ENCODE assay signal across 12 cellular contexts in genomic region chr5:150152636-150153462, GRCh38. TPM values are rescaled to one million over a fixed set of nuclear protein-coding genes. Genes with fewer than 3 reads are reported as not detected.
DNase-seq lines count a peak whose midpoint lies in the region; ATAC-seq and TF ChIP-seq lines count a peak whose summit lies in the region.
"Had no signal": no experiment of that assay in that cellular context is flagged by ENCODE, and none has a peak within 500 bp of the region (broad histone marks: within the 10 kb centered on the region; RNA-seq: fewer than 3 reads in every experiment).

No MANE protein-coding gene starts in this region.

- WGBS in heart left ventricle, 4 donors, result 52 to 72% (median 57%) methylated on average over 9 to 12 of the region's 12 CpGs
- WGBS in esophagus muscularis mucosa, result 34% methylated on average over 7 of the region's 12 CpGs

- no peaks in the 10 kb centered on the region for H3K9me2 ChIP-seq in MM.1S (replicated peaks; ENCODE audit: insufficient read depth, low read length)

- H3K4me3 ChIP-seq in heart left ventricle (peak overlapping the region; percentile 12 to 81 (median 60)), esophagus muscularis mucosa (peak overlapping the region; percentile 60 to 67 (median 62)), neural progenitor cell (no peak overlapping the region), upper lobe of right lung (peak overlapping the region; percentile 56), MM.1S (ENCODE audit: low read length) (no peak overlapping the region)

- H4K20me1 ChIP-seq in neural progenitor cell (ENCODE audit: low read depth) (no peaks in the 10 kb centered on the region), MM.1S (ENCODE audit: insufficient read depth, low read length) (no peaks in the 10 kb centered on the region)

- no peak for TF ChIP-seq EP300 in esophagus muscularis mucosa (IDR thresholded peaks at IDR 0.05)

- DNase-seq in heart left ventricle (no peak), left ventricle myocardium superior (no peak), esophagus muscularis mucosa (ENCODE audit: extremely low spot score) (no peak), neural progenitor cell (ENCODE audit: low spot score) (no peak), upper lobe of right lung (no peak), NCI-H2107 (lab: John Stamatoyannopoulos, UW) (no peak), NCI-H2029 treated with DMSO at 0.1 percent for 48 hours (lab: John Stamatoyannopoulos, UW) (no peak), MM.1S (no peak)
- DNase-seq: C1 segment of cervical spinal cord; stimulated activated CD4-positive, alpha-beta T cell treated with anti-CD3 and anti-CD28 coated beads, Interleukin-12 subunit alpha, Interleukin-12 subunit beta, amount 100 ng/mL, for 4 hours had no signal

- no peak overlapping the region for H2AFZ ChIP-seq in neural progenitor cell (replicated peaks)
- H2AFZ ChIP-seq in MM.1S (ENCODE audit: low read length), result no peak overlapping the region

- H3K27ac ChIP-seq in heart left ventricle (peak overlapping the region; percentile 58 to 96 (median 84)), esophagus muscularis mucosa (replicated peaks in 1 of 4) (peak overlapping the region; percentile 85 to 90 (median 88)), neural progenitor cell (no peak overlapping the region), upper lobe of right lung (peak overlapping the region; percentile 77), MM.1S (ENCODE audit: low read length) (no peak overlapping the region)

- H3K36me3 ChIP-seq in heart left ventricle, result peaks cover 0 to 24% (median 0%) of the 10 kb centered on the region in 9 donors
- H3K36me3 ChIP-seq in esophagus muscularis mucosa, result peaks cover 0 to 12% (median 4%) of the 10 kb centered on the region in 4 donors
- H3K36me3 ChIP-seq in neural progenitor cell, result no peaks in the 10 kb centered on the region
- H3K36me3 ChIP-seq in upper lobe of right lung, result peaks cover 5% of the 10 kb centered on the region
- no peaks in the 10 kb centered on the region for H3K36me3 ChIP-seq in MM.1S (replicated peaks; ENCODE audit: insufficient read depth, low read length)

- H3K9me3 Mint-ChIP-seq in neural progenitor cell, result no peaks in the 10 kb centered on the region
- H3K9me3 Mint-ChIP-seq: WTC11 had no signal

- no peaks in the 10 kb centered on the region for H3K36me3 Mint-ChIP-seq in neural progenitor cell
- H3K36me3 Mint-ChIP-seq: WTC11 had no signal

- H3K4me3 Mint-ChIP-seq in neural progenitor cell, result no peak overlapping the region
- H3K4me3 Mint-ChIP-seq: WTC11 had no signal

- peaks cover 50% of the 10 kb centered on the region for H3K4me1 Mint-ChIP-seq in neural progenitor cell

- H3K27me3 Mint-ChIP-seq in neural progenitor cell (ENCODE audit: insufficient read depth, low read depth), result peaks cover 17% of the 10 kb centered on the region

- H3F3A ChIP-seq in neural progenitor cell (ENCODE audit: low read depth) (peaks cover 9% of the 10 kb centered on the region), MM.1S (ENCODE audit: insufficient read depth, low read length) (no peaks in the 10 kb centered on the region)

- no peak for ATAC-seq in heart left ventricle
- no peak for ATAC-seq in left ventricle myocardium superior
- ATAC-seq in upper lobe of right lung, result no peak
- ATAC-seq: WTC11 had no signal

- H3K9me3 ChIP-seq in heart left ventricle (no peaks in the 10 kb centered on the region), esophagus muscularis mucosa (no peaks in the 10 kb centered on the region), neural progenitor cell (ENCODE audit: low read depth) (no peaks in the 10 kb centered on the region), upper lobe of right lung (no peaks in the 10 kb centered on the region), MM.1S (replicated peaks; ENCODE audit: insufficient read depth, low read length) (no peaks in the 10 kb centered on the region)

- H3K9ac ChIP-seq in neural progenitor cell (no peak overlapping the region), MM.1S (ENCODE audit: low read length) (no peak overlapping the region)

- intact Hi-C loops in heart left ventricle (cut with DNase I) (no loop called here), left ventricle myocardium superior (cut with micrococcal nuclease) (no loop called here), esophagus muscularis mucosa (cut with DNase I) (no loop called here), upper lobe of right lung (cut with DNase I) (no loop called here)

- H3K4me1 ChIP-seq in heart left ventricle (peaks cover 0 to 52% (median 13%) of the 10 kb centered on the region in 12 donors), esophagus muscularis mucosa (peaks cover 19 to 95% (median 94%) of the 10 kb centered on the region in 4 donors), neural progenitor cell (peaks cover 16% of the 10 kb centered on the region), upper lobe of right lung (no peaks in the 10 kb centered on the region), MM.1S (ENCODE audit: low read length) (no peaks in the 10 kb centered on the region)

- H3K27ac Mint-ChIP-seq in neural progenitor cell, result peak overlapping the region; percentile 53
- H3K27ac Mint-ChIP-seq: WTC11 had no signal

- TF ChIP-seq CTCF in heart left ventricle (IDR thresholded peaks at IDR 0.05) (no peak), esophagus muscularis mucosa (IDR thresholded peaks at IDR 0.05) (no peak), neural progenitor cell (IDR thresholded peaks at IDR 0.05) (no peak), upper lobe of right lung (IDR thresholded peaks at IDR 0.05) (no peak), MM.1S (IDR thresholded peaks at IDR 0.05; ENCODE audit: low read length) (no peak)

- H3K4me2 ChIP-seq in neural progenitor cell, result no peak overlapping the region
- no peak overlapping the region for H3K4me2 ChIP-seq in MM.1S (ENCODE audit: low read depth, low read length)

- H3K79me2 ChIP-seq in neural progenitor cell (ENCODE audit: low read depth) (no peaks in the 10 kb centered on the region), MM.1S (ENCODE audit: low read length) (no peaks in the 10 kb centered on the region)

- H3K27me3 ChIP-seq in heart left ventricle, result no peaks in the 10 kb centered on the region
- H3K27me3 ChIP-seq in esophagus muscularis mucosa, result no peaks in the 10 kb centered on the region
- H3K27me3 ChIP-seq in neural progenitor cell, result no peaks in the 10 kb centered on the region
- H3K27me3 ChIP-seq in upper lobe of right lung, result peaks cover 6% of the 10 kb centered on the region
- no peaks in the 10 kb centered on the region for H3K27me3 ChIP-seq in MM.1S (replicated peaks; ENCODE audit: insufficient read depth, low read length)

- no peak for TF ChIP-seq POLR2A in heart left ventricle (IDR thresholded peaks at IDR 0.05)
- TF ChIP-seq POLR2A in esophagus muscularis mucosa (IDR thresholded peaks at IDR 0.05; ENCODE audit: low read depth), result no peak

RNA-seq across cellular contexts. Expression of gene PDGFRB, which starts 2.8 kb away (rescaled TPM):
- total RNA-seq in heart left ventricle, result 100 to 1,000 TPM in 3 of 9 donors, 10 to 100 TPM in 6; 28.3 to 112 (median 45.6) TPM
- polyA plus RNA-seq in heart left ventricle, result 10 to 100 TPM; 27.6 to 53.1 TPM
- 47.8 TPM for total RNA-seq in left ventricle myocardium superior
- total RNA-seq in esophagus muscularis mucosa, result 100 to 1,000 TPM in 2 of 4 donors, 10 to 100 TPM in 2; 83.1 to 219 (median 141) TPM
- 8.9 and 16.6 TPM in 2 replicates for total RNA-seq in neural progenitor cell (ENCODE audit: low replicate concordance)
- 120 TPM for total RNA-seq in upper lobe of right lung

RNA-seq across cellular contexts. Expression of gene CDX1, which starts 13.7 kb away (rescaled TPM):
- total RNA-seq in heart left ventricle (under 1 TPM in 2 of 9 donors, not detected in 7; 0.29 TPM), left ventricle myocardium superior (not detected), esophagus muscularis mucosa (under 1 TPM in 1 of 4 donors, not detected in 3; 0.23 TPM), neural progenitor cell (ENCODE audit: low replicate concordance) (not detected in 2 replicates), upper lobe of right lung (not detected)
- polyA plus RNA-seq in heart left ventricle, result under 1 TPM in 1 of 2 donors, not detected in 1; 0.17 TPM
- total RNA-seq: endothelial cell of umbilical vein had no signal
- polyA plus RNA-seq: endothelial cell of umbilical vein had no signal

RNA-seq across cellular contexts. Expression of gene SLC6A7, which starts 37.0 kb away (rescaled TPM):
- total RNA-seq in heart left ventricle (not detected), left ventricle myocardium superior (not detected), esophagus muscularis mucosa (not detected), neural progenitor cell (ENCODE audit: low replicate concordance) (not detected in 2 replicates), upper lobe of right lung (not detected)
- polyA plus RNA-seq in heart left ventricle, result not detected
- total RNA-seq: endothelial cell of umbilical vein had no signal
- polyA plus RNA-seq: endothelial cell of umbilical vein had no signal

Comparison
In these comparisons a context has a peak if more than half of its experiments do, and no peak if none do; other contexts are left out.
1. H3K27ac ChIP-seq: peak in heart left ventricle (12 of 12), esophagus muscularis mucosa (4 of 4) and upper lobe of right lung (single experiment); none in neural progenitor cell (single experiment) and MM.1S (single experiment).
2. H3K4me3 ChIP-seq: peak in heart left ventricle (12 of 12), esophagus muscularis mucosa (4 of 4) and upper lobe of right lung (single experiment); none in neural progenitor cell (single experiment) and MM.1S (single experiment).